19 cellular contexts compared by ENCODE assay signal in genomic region chr10:125101581-125101980, GRCh38. TPM values are rescaled to one million over a fixed set of nuclear protein-coding genes. Genes with fewer than 3 reads are reported as not detected.
A peak's percentile ranks its signal among the peaks of the same experiment; 100 is the strongest.
DNase-seq lines count a peak whose midpoint lies in the region; ATAC-seq and TF ChIP-seq lines count a peak whose summit lies in the region.
"Had no signal": no experiment of that assay in that cellular context is flagged by ENCODE, and none has a peak within 500 bp of the region (broad histone marks: within the 10 kb centered on the region; RNA-seq: fewer than 3 reads in every experiment).

No MANE protein-coding gene starts in this region.

- ATAC-seq in GM23338 (no peak), RWPE2 (ENCODE audit: low read depth) (no peak)

- H3K27ac ChIP-seq in GM23338 (ENCODE audit: low read depth) (no peak overlapping the region), RWPE2 (ENCODE audit: poor library complexity, severe bottlenecking) (peak overlapping the region; percentile 56)
- H3K27ac ChIP-seq: SK-N-MC had no signal

- H3K9me3 Mint-ChIP-seq in GM23338 = no peaks in the 10 kb centered on the region
- H3K9me3 Mint-ChIP-seq in glutamatergic neuron (ENCODE audit: unreplicated experiment) = peaks cover 17% of the 10 kb centered on the region
- no peaks in the 10 kb centered on the region for H3K9me3 Mint-ChIP-seq in progenitor cell of endocrine pancreas (ENCODE audit: low read depth)
- H3K9me3 Mint-ChIP-seq: CD4-positive, CD25-positive, alpha-beta regulatory T cell had no signal

- H4K20me1 ChIP-seq in GM23338 (replicated peaks; ENCODE audit: insufficient read depth) = peaks cover 89% of the 10 kb centered on the region

- H3K4me3 ChIP-seq in GM23338 (no peak overlapping the region), RWPE2 (ENCODE audit: severe bottlenecking) (no peak overlapping the region)
- H3K4me3 ChIP-seq: K562, SK-N-MC had no signal

- 0 out of 2 replicates have a peak, but pooled peaks cover 6% of the 10 kb centered on the region for H3K36me3 ChIP-seq in GM23338 (ENCODE audit: insufficient read depth)
- peaks cover 62% of the 10 kb centered on the region for H3K36me3 ChIP-seq in RWPE2 (ENCODE audit: low read depth)

- no peaks in the 10 kb centered on the region for H3K9me3 ChIP-seq in RWPE2 (ENCODE audit: severe bottlenecking)

- H3K27me3 Mint-ChIP-seq in GM23338 (ENCODE audit: insufficient read depth, low read depth, poor library complexity) (peaks cover 34% of the 10 kb centered on the region), glutamatergic neuron (ENCODE audit: unreplicated experiment) (peaks cover 9% of the 10 kb centered on the region), progenitor cell of endocrine pancreas (no peaks in the 10 kb centered on the region)
- H3K27me3 Mint-ChIP-seq: CD4-positive, CD25-positive, alpha-beta regulatory T cell had no signal

- TF ChIP-seq CTCF in GM23338 (conservative IDR thresholded peaks at IDR 0.05; ENCODE audit: low read depth in 2 of 2) = no peak
- TF ChIP-seq CTCF in RWPE2 (IDR thresholded peaks at IDR 0.05; ENCODE audit: poor library complexity, severe bottlenecking) = no peak
- TF ChIP-seq CTCF in glutamatergic neuron (IDR thresholded peaks at IDR 0.05; ENCODE audit: partially characterized antibody, unreplicated experiment) = no peak
- no peak for TF ChIP-seq CTCF in progenitor cell of endocrine pancreas (IDR thresholded peaks at IDR 0.05; ENCODE audit: unreplicated experiment)

- DNase-seq in GM23338 (ENCODE audit: low spot score) = no peak
- DNase-seq in RWPE2 (ENCODE audit: low spot score) = no peak
- DNase-seq in glutamatergic neuron = no peak
- no peak for DNase-seq in progenitor cell of endocrine pancreas (ENCODE audit: low spot score, unreplicated experiment)
- DNase-seq in activated CD4-positive, alpha-beta T cell treated with anti-CD3 and anti-CD28 coated beads for 1 hour = no peak
- DNase-seq in NK-92 treated with Interleukin-12 subunit alpha and Interleukin-12 subunit beta, amount 100 ng/mL, for 24 hours (lab: John Stamatoyannopoulos, UW) = no peak
- no peak for DNase-seq in OCI-M1 (lab: John Stamatoyannopoulos, UW)
- DNase-seq in NCI-H82 treated with DMSO at 0.1 percent for 48 hours (lab: John Stamatoyannopoulos, UW; ENCODE audit: unreplicated experiment) = no peak
- DNase-seq: CD4-positive, CD25-positive, alpha-beta regulatory T cell; DMS53; H7; NCI-H1417 treated with DMSO at 0.1 percent for 48 hours; NCI-H2029; NCI-H510A; NCI-H774; Right ventricle myocardium superior had no signal

- H3K4me3 Mint-ChIP-seq in GM23338 = 0 out of 3 replicates have a peak overlapping the region, but pooled peaks have one; percentile 23
- peak overlapping the region; percentile 22 for H3K4me3 Mint-ChIP-seq in glutamatergic neuron (ENCODE audit: unreplicated experiment)
- H3K4me3 Mint-ChIP-seq in progenitor cell of endocrine pancreas (ENCODE audit: low read depth) = no peak overlapping the region
- H3K4me3 Mint-ChIP-seq: B cell; CD4-positive, CD25-positive, alpha-beta regulatory T cell had no signal

- H3K27me3 ChIP-seq in GM23338 (ENCODE audit: insufficient read depth) = no peaks in the 10 kb centered on the region
- H3K27me3 ChIP-seq in RWPE2 (ENCODE audit: insufficient read depth, poor library complexity, severe bottlenecking) = no peaks in the 10 kb centered on the region

- H3F3A ChIP-seq in GM23338 (replicated peaks; ENCODE audit: low read depth) = peaks cover 6% of the 10 kb centered on the region; the same call in 1 of the 2 replicates

- H3K4me1 Mint-ChIP-seq in GM23338 (peaks cover 96% of the 10 kb centered on the region), glutamatergic neuron (ENCODE audit: low read depth, unreplicated experiment) (peaks cover 75% of the 10 kb centered on the region), progenitor cell of endocrine pancreas (ENCODE audit: low read depth) (peaks cover 50% of the 10 kb centered on the region)
- H3K4me1 Mint-ChIP-seq: B cell; CD4-positive, CD25-positive, alpha-beta regulatory T cell had no signal

- H2AFZ ChIP-seq in GM23338 = no peak overlapping the region

- peaks cover 100% of the 10 kb centered on the region for H3K79me2 ChIP-seq in GM23338 (replicated peaks; ENCODE audit: insufficient read depth)

- H3K4me1 ChIP-seq in GM23338 (ENCODE audit: insufficient read depth) (peaks cover 92% of the 10 kb centered on the region), RWPE2 (ENCODE audit: insufficient read depth, poor library complexity, severe bottlenecking) (peaks cover 39% of the 10 kb centered on the region)

- H3K4me2 ChIP-seq in GM23338 = peak overlapping the region; percentile 19

- no peaks in the 10 kb centered on the region for H3K9me2 ChIP-seq in GM23338 (ENCODE audit: insufficient read depth)

- H3K27ac Mint-ChIP-seq in GM23338 = peak overlapping the region; percentile 47
- H3K27ac Mint-ChIP-seq in glutamatergic neuron (ENCODE audit: unreplicated experiment) = peak overlapping the region; percentile 79
- H3K27ac Mint-ChIP-seq in progenitor cell of endocrine pancreas = peak overlapping the region; percentile 34
- H3K27ac Mint-ChIP-seq: B cell; CD4-positive, CD25-positive, alpha-beta regulatory T cell had no signal

- H3K36me3 Mint-ChIP-seq in GM23338 (ENCODE audit: low read depth) (peaks cover 77% of the 10 kb centered on the region), glutamatergic neuron (ENCODE audit: unreplicated experiment) (no peaks in the 10 kb centered on the region), progenitor cell of endocrine pancreas (ENCODE audit: insufficient read depth) (peaks cover 16% of the 10 kb centered on the region)
- H3K36me3 Mint-ChIP-seq: CD4-positive, CD25-positive, alpha-beta regulatory T cell had no signal

TF ChIP-seq in GM23338, 12 proteins besides CTCF, POLR2A, EP300 and RAD21 (continues in another document):
- TF ChIP-seq ZNF114 (CRISPR knock-in tag; IDR thresholded peaks at IDR 0.05) = no peak
- no peak for TF ChIP-seq CREB1 (CRISPR knock-in tag; IDR thresholded peaks at IDR 0.05; ENCODE audit: low read depth)
- TF ChIP-seq EZH2 (IDR thresholded peaks at IDR 0.05; ENCODE audit: low read depth, unreplicated experiment) = no peak
- no peak for TF ChIP-seq STAT1 (IDR thresholded peaks at IDR 0.05; ENCODE audit: unreplicated experiment)
- TF ChIP-seq EZH2phosphoT487 (IDR thresholded peaks at IDR 0.05; ENCODE audit: unreplicated experiment) = no peak
- TF ChIP-seq JUNB (IDR thresholded peaks at IDR 0.05; ENCODE audit: unreplicated experiment) = no peak

RNA-seq across cellular contexts. Expression of gene CTBP2, which starts 58.8 kb away (rescaled TPM):
- total RNA-seq in GM23338 (2014; rRNA removed; shearing (Covaris generic)) = 233 and 265 TPM in 2 replicates
- 133 and 138 TPM in 2 replicates for polyA plus RNA-seq in GM23338 (2016; fragmentation: Nextera tagmentation; extraction: Ambion mirVana)
- total RNA-seq in glutamatergic neuron (ENCODE audit: unreplicated experiment) (174 TPM), progenitor cell of endocrine pancreas (182 and 183 TPM in 2 replicates)
